9 cellular contexts compared by ENCODE assay signal in genomic region chr21:37364722-37365121, GRCh38. TPM values are rescaled to one million over a fixed set of nuclear protein-coding genes. Genes with fewer than 3 reads are reported as not detected.
DNase-seq lines count a peak whose midpoint lies in the region; ATAC-seq, FAIRE-seq and TF ChIP-seq lines count a peak whose summit lies in the region.
"Had no signal": no experiment of that assay in that cellular context is flagged by ENCODE, and none has a peak within 500 bp of the region (broad histone marks: within the 10 kb centered on the region; RNA-seq: fewer than 3 reads in every experiment).

No MANE protein-coding gene starts in this region.

- no peaks in the 10 kb centered on the region for H3K36me3 ChIP-seq in HCT116 (ENCODE audit: control insufficient read depth in 1 of 2, insufficient read depth in 2 of 2, low read length in 2 of 2)
- H3K36me3 ChIP-seq in small intestine (ENCODE audit: control insufficient read depth in 2 of 2, insufficient read depth in 2 of 2, low read length in 2 of 2) = no peaks in the 10 kb centered on the region

- CTCF ChIA-PET in HCT116 (lab: Charles Lee) = interaction anchor here (1.1 kb wide), 1 partner anchor 99 kb away, joined by 3 read pairs; no protein-coding TSS in a partner anchor
- CTCF ChIA-PET in T-cell (lab: Charles Lee) = interaction anchor here in 1 of 2 donors (1.2 to 2.1 kb wide), 3 partner anchors 17 to 199 kb away, joined by 3 to 6 read pairs (median 5); no protein-coding TSS in a partner anchor

- H3K9ac ChIP-seq in HCT116 (ENCODE audit: low read length) = peak overlapping the region; percentile 90

- no peaks in the 10 kb centered on the region for H3K27me3 ChIP-seq in HCT116 (ENCODE audit: insufficient read depth, low read length)
- H3K27me3 ChIP-seq in right cardiac atrium (ENCODE audit: control insufficient read depth, insufficient read depth) = no peaks in the 10 kb centered on the region
- H3K27me3 ChIP-seq in small intestine (ENCODE audit: control insufficient read depth in 2 of 2, insufficient read depth in 2 of 2, low read length in 2 of 2) = no peaks in the 10 kb centered on the region

- no peaks in the 10 kb centered on the region for H3K9me3 Mint-ChIP-seq in T-cell

- H3K4me1 ChIP-seq in HCT116 (ENCODE audit: control insufficient read depth in 1 of 2, insufficient read depth in 2 of 2, low read length in 2 of 2) (peaks cover 21 to 26% of the 10 kb centered on the region in 2 experiments), right cardiac atrium (ENCODE audit: control insufficient read depth, insufficient read depth, low read length) (no peaks in the 10 kb centered on the region), small intestine (ENCODE audit: control insufficient read depth in 2 of 2, insufficient read depth in 1 of 2, low read depth in 1 of 2, low read length in 1 of 2) (peaks cover 2 to 8% of the 10 kb centered on the region in 2 donors)

- no peaks in the 10 kb centered on the region for H3K27me3 Mint-ChIP-seq in T-cell

- DNase-seq in HCT116 (ENCODE audit: low read depth, low spot score) = no peak
- no peak for DNase-seq in T-cell
- no peak for DNase-seq in right cardiac atrium
- peak; percentile 30 for DNase-seq in small intestine
- DNase-seq in NCI-H1694 (lab: John Stamatoyannopoulos, UW) = no peak
- no peak for DNase-seq in DMS 273 (lab: John Stamatoyannopoulos, UW; ENCODE audit: unreplicated experiment)
- DNase-seq in NCI-H2081 (lab: John Stamatoyannopoulos, UW) = no peak
- DNase-seq in islet precursor cell = no peak
- DNase-seq: NCI-H2081 treated with DMSO at 0.1 percent for 48 hours had no signal

- peaks cover 22 to 30% (median 26%) of the 10 kb centered on the region in 3 donors for H3K4me1 Mint-ChIP-seq in T-cell

- H3K4me3 ChIP-seq in HCT116 (replicated peaks in 1 of 2; ENCODE audit: low read depth in 1 of 2, low read length in 2 of 2) = peak overlapping the region in 1 of 2 experiments; percentile 73; a peak in 2 of 4 replicates
- peak overlapping the region; percentile 96 for H3K4me3 ChIP-seq in right cardiac atrium (ENCODE audit: low read length)
- peak overlapping the region in 1 of 2 donors; percentile 7 for H3K4me3 ChIP-seq in small intestine (ENCODE audit: low read depth in 1 of 2, low read length in 2 of 2)

- H3K9me2 ChIP-seq in HCT116 (ENCODE audit: insufficient read depth) = no peaks in the 10 kb centered on the region

- H3K36me3 Mint-ChIP-seq in T-cell = no peaks in the 10 kb centered on the region

- H3K27ac ChIP-seq in HCT116 (ENCODE audit: low read depth, low read length) (peak overlapping the region; percentile 88; the same call in 1 of the 2 replicates), right cardiac atrium (ENCODE audit: low read length) (no peak overlapping the region), small intestine (ENCODE audit: low read depth in 1 of 2, low read length in 1 of 2) (no peak overlapping the region)

- H3K9me3 ChIP-seq in HCT116 (ENCODE audit: control insufficient read depth in 1 of 2, insufficient read depth in 1 of 2, low read depth in 1 of 2, low read length in 2 of 2) (no peaks in the 10 kb centered on the region), right cardiac atrium (ENCODE audit: control insufficient read depth, low read length) (no peaks in the 10 kb centered on the region), small intestine (ENCODE audit: control insufficient read depth, low read depth) (no peaks in the 10 kb centered on the region)

- BruUV-seq in HCT116 (replicated peaks; lab: Mats Ljungman, UMichigan) = no TSS peak

- RAD21 ChIA-PET in HCT116 (lab: Charles Lee; ENCODE audit: low non-redundant PET in 1 of 2, low total read pairs in 2 of 2, uncharacterized antibody in 2 of 2, unreplicated experiment in 2 of 2) = no interaction called here

- TF ChIP-seq CTCF in HCT116 (IDR thresholded peaks at IDR 0.05 in 2 of 3, conservative IDR thresholded peaks at IDR 0.05 in 1 of 3; ENCODE audit: borderline replicate concordance in 1 of 3, insufficient read depth in 1 of 3, low read depth in 2 of 3, low read length in 2 of 3) = no peak

- H3K79me2 ChIP-seq in HCT116 (ENCODE audit: insufficient read depth, low read length) = peaks cover 26% of the 10 kb centered on the region

- TF ChIP-seq POLR2A in HCT116 (IDR thresholded peaks at IDR 0.05; ENCODE audit: borderline replicate concordance, extremely low read depth, insufficient read depth, insufficient read length) = peak; percentile 34

- no peak for ATAC-seq in HCT116
- no peak for ATAC-seq in T-cell (replicated peaks in 1 of 4)
- no peak for ATAC-seq in right cardiac atrium

- peak overlapping the region; percentile 84 to 98 (median 91) for H3K4me3 Mint-ChIP-seq in T-cell

- H4K20me1 ChIP-seq in HCT116 (ENCODE audit: insufficient read depth) = no peaks in the 10 kb centered on the region; the same call in 1 of the 2 replicates

- peak overlapping the region; percentile 27 to 96 for H3K27ac Mint-ChIP-seq in T-cell

- TF ChIP-seq RAD21 in HCT116 (IDR thresholded peaks at IDR 0.05; ENCODE audit: low read depth) = no peak

- 64% methylated on average over 7 of the region's 7 CpGs for WGBS in right cardiac atrium
- 20 to 37% (median 31%) methylated on average over 7 of the region's 7 CpGs for WGBS in small intestine, 3 donors

- FAIRE-seq in small intestine (lab: Jason Lieb, UNC) = no peak

- POLR2A ChIA-PET in HCT116 (lab: Charles Lee) = interaction anchor here (1.0 kb wide), 1 partner anchor 97 kb away, joined by 4 read pairs; the partner anchor contains the start of gene VPS26C
- POLR2A ChIA-PET in T-cell (lab: Charles Lee) = interaction anchor here (0.6 to 1.6 kb wide), 4 partner anchors 16 to 94 kb away, joined by 3 to 4 read pairs (median 4); no protein-coding TSS in a partner anchor

- H2AFZ ChIP-seq in HCT116 (ENCODE audit: low read depth, low read length, poor library complexity, severe bottlenecking) = no peak overlapping the region

- H3K4me2 ChIP-seq in HCT116 (ENCODE audit: low read length) = peak overlapping the region; percentile 86

- intact Hi-C loops in HCT116 (cut with micrococcal nuclease) = no loop called here
- intact Hi-C loops in right cardiac atrium (cut with DNase I) = loop anchor here (5.0 to 10.0 kb wide), 5 partner anchors 97 to 200 kb away; partner anchors contain the start of gene VPS26C (in 3 of the 4)

TF ChIP-seq in HCT116, 20 proteins besides CTCF, POLR2A, EP300 and RAD21:
- TF ChIP-seq CEBPB (IDR thresholded peaks at IDR 0.05; ENCODE audit: low read depth) (no peak), ZFX (IDR thresholded peaks at IDR 0.05) (no peak), SIN3A (IDR thresholded peaks at IDR 0.05; ENCODE audit: low read depth) (no peak), CBX3 (IDR thresholded peaks at IDR 0.05; ENCODE audit: low read depth) (no peak), ATF3 (IDR thresholded peaks at IDR 0.05) (no peak), ELF1 (IDR thresholded peaks at IDR 0.05; ENCODE audit: borderline replicate concordance, low read depth) (no peak)

RNA-seq across cellular contexts. Expression of gene DYRK1A, which starts 1.9 kb away (rescaled TPM):
- total RNA-seq in HCT116 (2021; ENCODE audit: unreplicated experiment) = 49.3 TPM
- polyA plus RNA-seq in HCT116 (2012) = 22.0 and 25.0 TPM in 2 replicates
- 100 to 1,000 TPM; 113 to 149 (median 115) TPM for total RNA-seq in T-cell
- total RNA-seq in right cardiac atrium = 10 to 100 TPM; 67.6 to 76.9 (median 73.4) TPM
- polyA plus RNA-seq in right cardiac atrium = 28.4 TPM
- polyA plus RNA-seq in small intestine = 10 to 100 TPM; 10.5 to 19.6 (median 14.5) TPM
